8 cellular contexts compared by ENCODE assay signal in genomic region chr11:2151500-2152257, GRCh38. TPM values are rescaled to one million over a fixed set of nuclear protein-coding genes. Genes with fewer than 3 reads are reported as not detected.
DNase-seq lines count a peak whose midpoint lies in the region; ATAC-seq, FAIRE-seq and TF ChIP-seq lines count a peak whose summit lies in the region.

No MANE protein-coding gene starts in this region.

- no peaks in the 10 kb centered on the region for H3K36me3 Mint-ChIP-seq in neural crest cell (ENCODE audit: low read depth)

- H3K27me3 Mint-ChIP-seq in neural crest cell (ENCODE audit: low read depth): peaks cover 43% of the 10 kb centered on the region
- peaks cover 48% of the 10 kb centered on the region for H3K27me3 Mint-ChIP-seq in stimulated activated naive CD8-positive, alpha-beta T cell treated with anti-CD3 and anti-CD28 coated beads, Interleukin-15, amount 100 ng/mL, for 72 hours

- H3K9me3 Mint-ChIP-seq in neural crest cell: no peaks in the 10 kb centered on the region
- H3K9me3 Mint-ChIP-seq in stimulated activated naive CD8-positive, alpha-beta T cell treated with anti-CD3 and anti-CD28 coated beads, Interleukin-15, amount 100 ng/mL, for 72 hours: no peaks in the 10 kb centered on the region

- H3K4me3 Mint-ChIP-seq in neural crest cell: no peak overlapping the region
- H3K4me3 Mint-ChIP-seq in stimulated activated naive CD8-positive, alpha-beta T cell treated with anti-CD3 and anti-CD28 coated beads, Interleukin-15, amount 100 ng/mL, for 72 hours: peak overlapping the region; percentile 15 to 18

- no peak for FAIRE-seq in RCC 7860 (lab: Jason Lieb, UNC)

- DNase-seq in DMS 273 treated with DMSO at 0.1 percent for 48 hours (lab: John Stamatoyannopoulos, UW) (peak; percentile 11), KG1 (lab: John Stamatoyannopoulos, UW) (peak; percentile 71), RCC 7860 (ENCODE audit: low spot score) (peak; percentile 17), activated T-helper 1 cell treated with Interleukin-2 at 50 U/mL for 16 hours (ENCODE audit: low read depth) (peak; percentile 58), fibroblast of peridontal ligament (ENCODE audit: extremely low read depth) (peak; percentile 64), neural crest cell (ENCODE audit: low read depth, low spot score) (peak; percentile 78)
- peak; percentile 77 to 78 for DNase-seq in stimulated activated naive CD8-positive, alpha-beta T cell treated with anti-CD3 and anti-CD28 coated beads, Interleukin-15, amount 100 ng/mL, for 72 hours

- H3K27ac Mint-ChIP-seq in neural crest cell (ENCODE audit: unreplicated experiment): peak overlapping the region; percentile 16
- no peak overlapping the region for H3K27ac Mint-ChIP-seq in stimulated activated naive CD8-positive, alpha-beta T cell treated with anti-CD3 and anti-CD28 coated beads, Interleukin-15, amount 100 ng/mL, for 72 hours

- peak; percentile 72 for TF ChIP-seq CTCF in neural crest cell (conservative IDR thresholded peaks at IDR 0.05)

- peak; percentile 70 for ATAC-seq in stimulated activated naive CD8-positive, alpha-beta T cell treated with anti-CD3 and anti-CD28 coated beads, Interleukin-15, amount 100 ng/mL, for 72 hours
- ATAC-seq in GM19023 (IDR thresholded peaks at IDR 0.05; ENCODE audit: unreplicated experiment): no peak

- H3K4me1 Mint-ChIP-seq in neural crest cell: peaks cover 18% of the 10 kb centered on the region
- peaks cover 25% of the 10 kb centered on the region for H3K4me1 Mint-ChIP-seq in stimulated activated naive CD8-positive, alpha-beta T cell treated with anti-CD3 and anti-CD28 coated beads, Interleukin-15, amount 100 ng/mL, for 72 hours

RNA-seq across cellular contexts. Expression of gene INS, which starts 9.3 kb away (rescaled TPM):
- total RNA-seq in neural crest cell: not detected in 2 replicates

RNA-seq across cellular contexts. Expression of gene IGF2, which starts 12.5 kb away (rescaled TPM):
- total RNA-seq in neural crest cell: 19.0 and 20.1 TPM in 2 replicates

RNA-seq across cellular contexts. Expression of gene TH, which starts 19.9 kb away (rescaled TPM):
- total RNA-seq in neural crest cell: 0.61 and 0.68 TPM in 2 replicates

Comparison
In these comparisons a context has a peak if more than half of its experiments do, and no peak if none do; other contexts are left out.
1. DNase-seq: peak in every context shown above with its lines; median percentile 78 in neural crest cell; 78 in stimulated activated naive CD8-positive, alpha-beta T cell treated with anti-CD3 and anti-CD28 coated beads, Interleukin-15, amount 100 ng/mL, for 72 hours; 71 in KG1; 64 in fibroblast of peridontal ligament; 58 in activated T-helper 1 cell treated with Interleukin-2 at 50 U/mL for 16 hours; 17 in RCC 7860; 11 in DMS 273 treated with DMSO at 0.1 percent for 48 hours.